ENCODE assay signal across 9 cellular contexts in the genomic region with DNA sequence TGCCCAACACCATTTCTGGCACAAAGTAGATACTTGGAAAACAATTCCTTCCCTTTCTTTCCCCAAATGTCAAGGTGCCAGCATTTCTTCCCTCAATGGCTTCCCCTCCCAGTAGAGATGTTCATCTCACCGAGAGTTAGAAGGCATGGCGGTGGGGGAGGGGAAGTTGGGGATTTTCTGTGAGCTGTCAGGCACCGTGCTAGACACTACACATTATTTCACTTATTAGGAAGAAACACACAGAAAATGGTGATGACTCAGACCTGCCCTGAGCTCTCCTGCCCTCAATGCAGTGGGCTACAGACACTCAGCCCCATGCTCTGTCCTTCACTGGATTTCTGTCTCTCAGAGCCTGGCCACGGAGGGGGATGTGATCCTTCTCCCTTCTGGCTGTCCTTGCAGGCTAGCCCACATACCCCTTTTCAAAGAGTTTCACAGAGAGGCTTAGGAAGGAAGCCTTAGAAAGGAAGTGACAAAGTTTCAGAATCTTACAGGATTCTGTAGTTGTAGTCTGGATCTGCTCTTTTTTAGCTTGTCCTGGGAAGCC. TPM values are rescaled to one million over a fixed set of nuclear protein-coding genes. Genes with fewer than 3 reads are reported as not detected.
A peak's percentile ranks its signal among the peaks of the same experiment; 100 is the strongest.
DNase-seq lines count a peak whose midpoint lies in the region; TF ChIP-seq lines count a peak whose summit lies in the region.
"Had no signal": no experiment of that assay in that cellular context is flagged by ENCODE, and none has a peak within 500 bp of the region (broad histone marks: within the 10 kb centered on the region; RNA-seq: fewer than 3 reads in every experiment).

No MANE protein-coding gene starts in this region.

- WGBS in endodermal cell (ENCODE audit: insufficient coverage in 1 of 2, insufficient read length in 1 of 2), 2 experiments = 60 to 81% methylated on average over 1 to 2 of the region's 4 CpGs

- H3K27ac Mint-ChIP-seq in endodermal cell (peak overlapping the region; percentile 44), Caco-2 (ENCODE audit: unreplicated experiment) (no peak overlapping the region)

- CTCF ChIA-PET in Caco-2 (lab: Charles Lee) = no interaction called here

- H3K27me3 ChIP-seq in HL-60 (ENCODE audit: insufficient read depth, poor library complexity, severe bottlenecking) (no peaks in the 10 kb centered on the region), endodermal cell (ENCODE audit: control insufficient read depth, insufficient read depth, low read length, poor library complexity, severe bottlenecking) (no peaks in the 10 kb centered on the region), Caco-2 (replicated peaks; ENCODE audit: control insufficient read depth, insufficient read depth, low read length) (no peaks in the 10 kb centered on the region)

- BruUV-seq in Caco-2 (replicated peaks; lab: Mats Ljungman, UMichigan) = no TSS peak

- TF ChIP-seq CTCF in HL-60 (IDR thresholded peaks at IDR 0.05; ENCODE audit: insufficient read depth, low read length) (no peak), endodermal cell (conservative IDR thresholded peaks at IDR 0.05) (no peak), Caco-2 (IDR thresholded peaks at IDR 0.05; ENCODE audit: insufficient read depth in 1 of 2, low read depth in 1 of 2, low read length in 1 of 2, severe bottlenecking in 1 of 2, unreplicated experiment in 1 of 2) (no peak)

- H3K9me3 ChIP-seq in endodermal cell (ENCODE audit: control insufficient read depth, low read length) (no peaks in the 10 kb centered on the region), Caco-2 (no peaks in the 10 kb centered on the region)

- H3K9ac ChIP-seq in endodermal cell (ENCODE audit: extremely low read depth, low read length, poor library complexity, severe bottlenecking) = no peak overlapping the region

- H3K4me3 ChIP-seq in HL-60 (replicated peaks; ENCODE audit: insufficient read depth, low read length) = no peak overlapping the region
- no peak overlapping the region for H3K4me3 ChIP-seq in endodermal cell (ENCODE audit: low read length)
- no peak overlapping the region for H3K4me3 ChIP-seq in Caco-2 (ENCODE audit: low read depth, low read length)

- H3K4me1 ChIP-seq in endodermal cell (ENCODE audit: control insufficient read depth, insufficient read depth, low read length) (peaks cover 2% of the 10 kb centered on the region), Caco-2 (no peaks in the 10 kb centered on the region)

- intact Hi-C loops in Caco-2 (cut with micrococcal nuclease; ENCODE audit: unreplicated experiment) = no loop called here

- peak; percentile 17 to 68 for DNase-seq in HL-60 (ENCODE audit: low read depth in 1 of 2, low spot score in 1 of 2)
- DNase-seq in activated CD4-positive, alpha-beta T cell treated with anti-CD3 and anti-CD28 coated beads, Interleukin-2, amount 50 U/mL, for 4 hours = peak; percentile 50 to 52
- DNase-seq in endodermal cell = no peak
- peak; percentile 55 for DNase-seq in stimulated activated CD4-positive, alpha-beta T cell treated with anti-CD3 and anti-CD28 coated beads, Interleukin-4, amount 100 ng/mL, for 24 hours
- DNase-seq in Caco-2 = no peak
- DNase-seq in GOT3 (lab: John Stamatoyannopoulos, UW) = no peak
- DNase-seq in iPS-NIHi7 (ENCODE audit: extremely low spot score) = no peak
- DNase-seq in DMS 273 (lab: John Stamatoyannopoulos, UW; ENCODE audit: unreplicated experiment) = no peak
- DNase-seq: NCI-H774 had no signal

- H3K27me3 Mint-ChIP-seq in endodermal cell (ENCODE audit: insufficient read depth) (no peaks in the 10 kb centered on the region), Caco-2 (ENCODE audit: insufficient read depth, unreplicated experiment) (no peaks in the 10 kb centered on the region)

- peaks cover 23% of the 10 kb centered on the region for H3K4me1 Mint-ChIP-seq in endodermal cell
- H3K4me1 Mint-ChIP-seq in Caco-2 (ENCODE audit: low read depth, unreplicated experiment) = no peaks in the 10 kb centered on the region

- H3K36me3 ChIP-seq in endodermal cell (ENCODE audit: control insufficient read depth, insufficient read depth, low read length) (no peaks in the 10 kb centered on the region), Caco-2 (ENCODE audit: control insufficient read depth, insufficient read depth, low read length) (no peaks in the 10 kb centered on the region)

- H3K36me3 Mint-ChIP-seq in endodermal cell (ENCODE audit: low read depth) = no peaks in the 10 kb centered on the region
- no peaks in the 10 kb centered on the region for H3K36me3 Mint-ChIP-seq in Caco-2 (ENCODE audit: insufficient read depth, unreplicated experiment)

- no peaks in the 10 kb centered on the region for H3K9me3 Mint-ChIP-seq in endodermal cell
- H3K9me3 Mint-ChIP-seq in Caco-2 (ENCODE audit: unreplicated experiment) = no peaks in the 10 kb centered on the region

- POLR2A ChIA-PET in Caco-2 (lab: Charles Lee) = no interaction called here

- no peak overlapping the region for H3K4me3 Mint-ChIP-seq in endodermal cell
- no peak overlapping the region for H3K4me3 Mint-ChIP-seq in Caco-2 (ENCODE audit: unreplicated experiment)

- H3K27ac ChIP-seq in HL-60 (replicated peaks) (peak overlapping the region; percentile 36; the same call in 1 of the 2 replicates), endodermal cell (ENCODE audit: low read depth, low read length) (no peak overlapping the region)

RNA-seq across cellular contexts. Expression of a gene that starts 12.0 kb away (rescaled TPM):
- total RNA-seq in endodermal cell = not detected
- polyA plus RNA-seq in endodermal cell (2013, experiment 1 of 2) = not detected
- polyA plus RNA-seq in endodermal cell (2013, experiment 2 of 2) = not detected
- not detected in 2 replicates for total RNA-seq in Caco-2 (2022)

RNA-seq across cellular contexts. Expression of a gene that starts 23.5 kb away (rescaled TPM):
- not detected for total RNA-seq in endodermal cell
- polyA plus RNA-seq in endodermal cell (2013, experiment 1 of 2) = not detected
- not detected for polyA plus RNA-seq in endodermal cell (2013, experiment 2 of 2)
- not detected in 2 replicates for total RNA-seq in Caco-2 (2022)

RNA-seq across cellular contexts. Expression of a gene that starts 38.4 kb away (rescaled TPM):
- total RNA-seq in endodermal cell (10 to 100 TPM in 1 of 2 donors, 1 to 10 TPM in 1; 5.3 to 14.2 TPM), Caco-2 (2022) (9.9 and 12.9 TPM in 2 replicates)
- 20.2 TPM for polyA plus RNA-seq in endodermal cell (2013, experiment 1 of 2)
- 16.8 TPM for polyA plus RNA-seq in endodermal cell (2013, experiment 2 of 2)

RNA-seq across cellular contexts. Expression of a gene that starts 51.3 kb away (rescaled TPM):
- total RNA-seq in endodermal cell = not detected
- not detected for polyA plus RNA-seq in endodermal cell (2013, experiment 1 of 2)
- polyA plus RNA-seq in endodermal cell (2013, experiment 2 of 2) = not detected
- not detected in 2 replicates for total RNA-seq in Caco-2 (2022)

Comparison
In these comparisons a context has a peak if more than half of its experiments do, and no peak if none do; other contexts are left out.
1. DNase-seq: peak in HL-60 (2 of 2), activated CD4-positive, alpha-beta T cell treated with anti-CD3 and anti-CD28 coated beads, Interleukin-2, amount 50 U/mL, for 4 hours (2 of 2) and stimulated activated CD4-positive, alpha-beta T cell treated with anti-CD3 and anti-CD28 coated beads, Interleukin-4, amount 100 ng/mL, for 24 hours (single experiment); none in endodermal cell (single experiment), Caco-2 (0 of 2), GOT3 (single experiment), iPS-NIHi7 (single experiment) and DMS 273 (single experiment).